Comparison of ENCODE assay signal across 11 cellular contexts in genomic region chr9:4137755-4138154, GRCh38.
A peak's percentile ranks its signal among the peaks of the same experiment; 100 is the strongest.
DNase-seq lines count a peak whose midpoint lies in the region; ATAC-seq, FAIRE-seq and TF ChIP-seq lines count a peak whose summit lies in the region.
"Had no signal": no experiment of that assay in that cellular context is flagged by ENCODE, and none has a peak within 500 bp of the region (broad histone marks: within the 10 kb centered on the region; RNA-seq: fewer than 3 reads in every experiment).

No MANE protein-coding gene starts in this region.

- no peaks in the 10 kb centered on the region for H3K9me1 ChIP-seq in endothelial cell of umbilical vein (replicated peaks; ENCODE audit: control insufficient read depth, extremely low read depth, insufficient read depth, low read length)

- H3K4me3 Mint-ChIP-seq in nephron progenitor cell, result no peak overlapping the region
- H3K4me3 Mint-ChIP-seq: activated T-helper 17 cell treated with anti-CD3 and anti-CD28 coated beads, Interleukin-2, amount 50 U/mL, for 72 hours; immature natural killer cell had no signal

- H3K4me1 ChIP-seq in endothelial cell of umbilical vein (ENCODE audit: control insufficient read depth, extremely low read depth, insufficient read depth, low read length), result peaks cover 22% of the 10 kb centered on the region

- TF ChIP-seq POLR2A in endothelial cell of umbilical vein (IDR thresholded peaks at IDR 0.05; ENCODE audit: low read depth, low read length), result no peak

- dilution Hi-C loops in endothelial cell of umbilical vein (cut with MboI; ENCODE audit: extremely low pct_ligation_motif_present, low sequenced_read_pairs), result no loop called here

- no peaks in the 10 kb centered on the region for H3K36me3 Mint-ChIP-seq in nephron progenitor cell (ENCODE audit: low read depth)
- H3K36me3 Mint-ChIP-seq: immature natural killer cell had no signal

- peak overlapping the region; percentile 3 for H3K4me2 ChIP-seq in endothelial cell of umbilical vein (ENCODE audit: insufficient read depth, low read length)

- H3K27ac Mint-ChIP-seq in nephron progenitor cell, result peak overlapping the region; percentile 9
- H3K27ac Mint-ChIP-seq: activated T-helper 17 cell treated with anti-CD3 and anti-CD28 coated beads, Interleukin-2, amount 50 U/mL, for 72 hours; immature natural killer cell had no signal

- DNase-seq in DMS153 (lab: John Stamatoyannopoulos, UW) (peak; percentile 70), NCI-H526 (lab: John Stamatoyannopoulos, UW) (peak; percentile 55 to 61), endothelial cell of umbilical vein (ENCODE audit: low read depth, low spot score) (peak; percentile 30), nephron progenitor cell (no peak), cortex of kidney (lab: John Stamatoyannopoulos, UW) (no peak), amygdala (lab: John Stamatoyannopoulos, UW) (no peak)
- DNase-seq: immature natural killer cell, upper lobe of left lung had no signal

- H2AFZ ChIP-seq in endothelial cell of umbilical vein (ENCODE audit: low read depth, low read length), result peak overlapping the region; percentile 40

- TF ChIP-seq CTCF in endothelial cell of umbilical vein (IDR thresholded peaks at IDR 0.05; ENCODE audit: extremely low read depth in 1 of 2, insufficient read depth in 1 of 2, low read depth in 1 of 2, low read length in 2 of 2), result no peak
- TF ChIP-seq CTCF in nephron progenitor cell (IDR thresholded peaks at IDR 0.05), result no peak

- H3K9me3 ChIP-seq in endothelial cell of umbilical vein (replicated peaks; ENCODE audit: control insufficient read depth, insufficient read depth, low read length), result no peaks in the 10 kb centered on the region
- H3K9me3 ChIP-seq: upper lobe of left lung had no signal

- TSS peak; percentile 49 for BruUV-seq in endothelial cell of umbilical vein (replicated peaks; lab: Mats Ljungman, UMichigan)

- peak overlapping the region; percentile 52 for H3K9ac ChIP-seq in endothelial cell of umbilical vein (replicated peaks; ENCODE audit: extremely low read depth, insufficient read depth, low read length)

- intact Hi-C loops in endothelial cell of umbilical vein (cut with micrococcal nuclease), result loop anchor here (1.0 to 10.0 kb wide), 5 partner anchors 125 to 665 kb away; no protein-coding TSS in a partner anchor

- H3K27me3 ChIP-seq in endothelial cell of umbilical vein (ENCODE audit: control insufficient read depth in 2 of 2, insufficient read depth in 2 of 2, low read length in 2 of 2), result no peaks in the 10 kb centered on the region
- H3K27me3 ChIP-seq: upper lobe of left lung had no signal

- H3K4me1 Mint-ChIP-seq in nephron progenitor cell, result peaks cover 40% of the 10 kb centered on the region
- H3K4me1 Mint-ChIP-seq: activated T-helper 17 cell treated with anti-CD3 and anti-CD28 coated beads, Interleukin-2, amount 50 U/mL, for 72 hours; immature natural killer cell had no signal

- no peaks in the 10 kb centered on the region for H4K20me1 ChIP-seq in endothelial cell of umbilical vein (replicated peaks; ENCODE audit: control insufficient read depth, extremely low read depth, insufficient read depth, low read length)

- no peak overlapping the region for H3K4me3 ChIP-seq in endothelial cell of umbilical vein (replicated peaks in 1 of 3; ENCODE audit: insufficient read depth in 1 of 3, low read depth in 1 of 3, low read length in 3 of 3)
- H3K4me3 ChIP-seq: upper lobe of left lung had no signal

- CTCF ChIA-PET in endothelial cell of umbilical vein (lab: Charles Lee), result interaction anchor here (0.8 to 1.5 kb wide), 3 partner anchors 11 to 60 kb away, joined by 3 to 9 read pairs (median 5); no protein-coding TSS in a partner anchor

- H3K9me3 Mint-ChIP-seq in nephron progenitor cell, result no peaks in the 10 kb centered on the region

- FAIRE-seq in endothelial cell of umbilical vein (lab: Jason Lieb, UNC), result peak; percentile 54

- H3K27ac ChIP-seq in endothelial cell of umbilical vein (ENCODE audit: insufficient read depth, low read depth, low read length), result peak overlapping the region; percentile 55
- H3K27ac ChIP-seq: upper lobe of left lung had no signal

- POLR2A ChIA-PET in endothelial cell of umbilical vein (lab: Charles Lee), result no interaction called here

- no peaks in the 10 kb centered on the region for H3K36me3 ChIP-seq in endothelial cell of umbilical vein (ENCODE audit: control insufficient read depth in 2 of 2, extremely low read depth in 1 of 2, insufficient read depth in 2 of 2, low read length in 2 of 2)
- H3K36me3 ChIP-seq: upper lobe of left lung had no signal

- no peak for ATAC-seq in HG03139 (IDR thresholded peaks at IDR 0.05; ENCODE audit: unreplicated experiment)
- ATAC-seq in GM21381 (IDR thresholded peaks at IDR 0.05; ENCODE audit: unreplicated experiment), result no peak
- ATAC-seq: activated T-helper 17 cell treated with anti-CD3 and anti-CD28 coated beads, Interleukin-2, amount 50 U/mL, for 72 hours had no signal

- no peaks in the 10 kb centered on the region for H3K79me2 ChIP-seq in endothelial cell of umbilical vein (ENCODE audit: control insufficient read depth, insufficient read depth, low read length)

- H3K27me3 Mint-ChIP-seq in nephron progenitor cell (ENCODE audit: low read depth, poor library complexity), result no peaks in the 10 kb centered on the region

TF ChIP-seq in endothelial cell of umbilical vein, 7 proteins besides CTCF, POLR2A, EP300 and RAD21:
- no peak for TF ChIP-seq MYC (IDR thresholded peaks at IDR 0.05; ENCODE audit: low read depth, low read length)
- TF ChIP-seq FOS (IDR thresholded peaks at IDR 0.05; ENCODE audit: borderline replicate concordance, insufficient read depth, low read length), result no peak
- TF ChIP-seq, protein P1, sequence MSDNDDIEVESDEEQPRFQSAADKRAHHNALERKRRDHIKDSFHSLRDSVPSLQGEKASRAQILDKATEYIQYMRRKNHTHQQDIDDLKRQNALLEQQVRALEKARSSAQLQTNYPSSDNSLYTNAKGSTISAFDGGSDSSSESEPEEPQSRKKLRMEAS (IDR thresholded peaks at IDR 0.05; ENCODE audit: insufficient read depth, insufficient read length), result no peak
- no peak for TF ChIP-seq GATA2 (IDR thresholded peaks at IDR 0.05; ENCODE audit: insufficient read depth, insufficient read length, low read depth, low read length)

Comparison
In these comparisons a context has a peak if more than half of its experiments do, and no peak if none do; other contexts are left out.
1. DNase-seq: peak in DMS153 (single experiment), NCI-H526 (2 of 2) and endothelial cell of umbilical vein (single experiment); none in nephron progenitor cell (single experiment), cortex of kidney (single experiment) and amygdala (0 of 56).